9 cellular contexts compared by ENCODE assay signal in the genomic region with DNA sequence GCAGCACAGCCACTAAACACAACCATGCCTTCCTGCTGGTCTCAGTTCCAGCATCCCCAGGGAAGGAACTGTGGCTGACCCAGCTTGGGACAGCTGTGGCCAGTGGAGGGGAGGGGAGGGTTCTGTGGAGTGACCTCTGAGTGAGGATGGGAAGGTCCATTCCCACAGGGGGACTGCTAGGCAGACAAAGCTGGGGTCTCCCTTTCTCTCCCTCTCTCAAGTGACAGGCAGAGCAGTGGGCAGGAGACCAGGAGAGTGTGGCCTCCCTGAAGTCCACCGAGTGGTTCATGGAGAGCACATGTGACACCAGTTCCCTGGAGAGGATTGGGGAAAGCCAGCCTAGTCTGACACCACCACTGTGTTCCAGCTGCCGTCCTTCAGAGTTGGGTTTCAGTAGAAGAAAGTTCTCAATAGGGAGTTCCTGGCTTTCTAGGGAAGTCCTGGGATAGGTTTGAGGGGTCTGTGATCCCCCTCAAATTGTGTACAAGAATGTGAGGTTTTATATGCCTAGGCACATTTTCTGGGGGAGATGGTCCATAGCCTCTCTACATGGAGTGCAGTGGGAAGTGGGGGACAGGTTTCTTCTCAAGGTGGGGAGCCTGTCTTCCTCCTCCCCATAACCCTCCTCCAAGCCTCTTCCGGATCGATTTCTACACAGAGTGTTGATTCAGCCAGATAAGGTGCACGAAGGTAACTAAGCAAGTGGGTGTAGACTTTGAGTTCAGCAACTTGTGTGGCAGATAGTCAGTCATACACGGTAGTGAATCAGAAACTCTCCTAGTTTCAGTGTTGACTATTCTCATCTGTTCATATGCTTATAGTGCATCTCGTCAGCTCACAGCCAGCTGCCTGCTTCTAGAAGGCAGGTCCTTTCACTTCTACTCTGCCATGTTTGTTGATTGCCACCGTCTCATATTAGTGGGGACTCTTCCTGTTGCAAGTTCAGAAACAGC. TPM values are rescaled to one million over a fixed set of nuclear protein-coding genes. Genes with fewer than 3 reads are reported as not detected.
DNase-seq lines count a peak whose midpoint lies in the region; ATAC-seq and TF ChIP-seq lines count a peak whose summit lies in the region.
"Had no signal": no experiment of that assay in that cellular context is flagged by ENCODE, and none has a peak within 500 bp of the region (broad histone marks: within the 10 kb centered on the region; RNA-seq: fewer than 3 reads in every experiment).

No MANE protein-coding gene starts in this region.

- TF ChIP-seq CTCF in thyroid gland (IDR thresholded peaks at IDR 0.05): no peak

- H3K36me3 Mint-ChIP-seq in central memory CD8-positive, alpha-beta T cell (ENCODE audit: insufficient read depth): peaks cover 10% of the 10 kb centered on the region

- intact Hi-C loops in thyroid gland (cut with DNase I): no loop called here

- H3K4me1 Mint-ChIP-seq in central memory CD8-positive, alpha-beta T cell: peaks cover 25% of the 10 kb centered on the region

- peak; percentile 87 for ATAC-seq in HG03045 (IDR thresholded peaks at IDR 0.05; ENCODE audit: unreplicated experiment)
- ATAC-seq in central memory CD8-positive, alpha-beta T cell (replicated peaks; ENCODE audit: extremely low read depth, poor library complexity, severe bottlenecking): no peak

- H3K4me3 ChIP-seq in thyroid gland (replicated peaks in 1 of 3): no peak overlapping the region

- no peaks in the 10 kb centered on the region for H3K9me3 ChIP-seq in thyroid gland

- no peaks in the 10 kb centered on the region for H3K36me3 ChIP-seq in thyroid gland

- no peak for TF ChIP-seq POLR2A in thyroid gland (IDR thresholded peaks at IDR 0.05)

- H3K4me3 Mint-ChIP-seq in central memory CD8-positive, alpha-beta T cell: no peak overlapping the region

- 82 to 84% methylated on average over 8 of the region's 8 CpGs for WGBS in thyroid gland, 2 donors

- peak overlapping the region; percentile 57 for H3K27ac Mint-ChIP-seq in central memory CD8-positive, alpha-beta T cell (ENCODE audit: low read depth)

- H3K27ac ChIP-seq in thyroid gland: peak overlapping the region in 2 of 3 donors; percentile 21

- no peaks in the 10 kb centered on the region for H3K27me3 ChIP-seq in thyroid gland

- H3K9me3 Mint-ChIP-seq in central memory CD8-positive, alpha-beta T cell: no peaks in the 10 kb centered on the region

- no peaks in the 10 kb centered on the region for H3K27me3 Mint-ChIP-seq in central memory CD8-positive, alpha-beta T cell

- H3K4me1 ChIP-seq in thyroid gland: peaks cover 20 to 22% of the 10 kb centered on the region in 2 donors

- DNase-seq in activated naive CD4-positive, alpha-beta T cell treated with Interleukin-2 at 50 U/mL for 16 hours: peak; percentile 9
- DNase-seq in activated naive CD4-positive, alpha-beta T cell (lab: John Stamatoyannopoulos, UW): no peak
- DNase-seq in central memory CD8-positive, alpha-beta T cell (ENCODE audit: low spot score in 2 of 2): no peak
- no peak for DNase-seq in thyroid gland
- DNase-seq in Ammon's horn (ENCODE audit: low spot score): no peak
- DNase-seq in RPMI8226: no peak
- no peak for DNase-seq in SKM-1 (lab: John Stamatoyannopoulos, UW; ENCODE audit: unreplicated experiment)

RNA-seq across cellular contexts. Expression of a gene that starts 18.9 kb away (rescaled TPM):
- 10 to 100 TPM; 16.2 to 53.3 (median 37.5) TPM for total RNA-seq in thyroid gland

RNA-seq across cellular contexts. Expression of a gene that starts 37.6 kb away (rescaled TPM):
- total RNA-seq in thyroid gland: 10 to 100 TPM; 17.1 to 23.7 (median 17.8) TPM

RNA-seq across cellular contexts. Expression of a gene that starts 46.8 kb away (rescaled TPM):
- total RNA-seq in thyroid gland: not detected
- total RNA-seq: lower leg skin had no signal
